Comparison of ENCODE assay signal across 1 cellular context in genomic region chr4:88569944-88570455, GRCh38.
TF ChIP-seq lines count a peak whose summit lies in the region.

No MANE protein-coding gene starts in this region.

TF ChIP-seq in GM12878, 131 proteins besides CTCF, POLR2A, EP300 and RAD21:
- TF ChIP-seq SPI1 (IDR thresholded peaks at IDR 0.05; ENCODE audit: borderline replicate concordance, insufficient read depth, low read depth, low read length) = peak; percentile 25; the same call in 1 of the 2 replicates
- TF ChIP-seq SIX5 (IDR thresholded peaks at IDR 0.05; ENCODE audit: low read depth, low read length, severe bottlenecking) = no peak
